Comparison of ENCODE assay signal across 1 cellular context in genomic region chr5:96193946-96194345, GRCh38.
TF ChIP-seq lines count a peak whose summit lies in the region.

No MANE protein-coding gene starts in this region.

TF ChIP-seq in HepG2, 621 proteins besides CTCF, POLR2A, EP300 and RAD21:
- TF ChIP-seq HOMEZ (CRISPR knock-in tag; IDR thresholded peaks at IDR 0.05; ENCODE audit: low read depth) (0 out of 2 replicates have a peak, but pooled peaks have one; percentile 22), MAFK (conservative IDR thresholded peaks at IDR 0.05 in 1 of 2, IDR thresholded peaks at IDR 0.05 in 1 of 2; ENCODE audit: low read length in 2 of 2) (no peak)
TF ChIP-seq in HepG2: peak in this region for 1.
